In genomic region chr4:91256751-91257150, GRCh38 we compare ENCODE assay signal across 25 cellular contexts.
"Had no signal": no experiment of that assay in that cellular context is flagged by ENCODE, and none has a peak within 500 bp of the region (broad histone marks: within the 10 kb centered on the region; RNA-seq: fewer than 3 reads in every experiment).

No MANE protein-coding gene starts in this region.

- H3K27me3 ChIP-seq: MG63, SJSA1 had no signal

- ATAC-seq: HepG2 had no signal

- H3K27ac ChIP-seq: HL-60, SJSA1, SK-N-MC had no signal

- H3K4me1 ChIP-seq: SJSA1 had no signal

- DNase-seq: IMR-90, Karpas-422, KG1, MG63, NCI-H1092 treated with DMSO at 0.1 percent for 48 hours, NCI-H1436, NCI-H187, NCI-H2029, NCI-H2081 treated with DMSO at 0.1 percent for 48 hours, NCI-H2171, NCI-H226, NCI-H446, NCI-H510A, NCI-H524 treated with DMSO at 0.1 percent for 48 hours, NCI-H69, NCI-H774, Right ventricle myocardium superior, RPMI8226, SIG-M5 had no signal

- FAIRE-seq: HepG2, HTR-8/SVneo, RCC 7860 had no signal

- H3K9me3 ChIP-seq: MG63, SJSA1 had no signal

- H3K4me3 ChIP-seq: MG63, SJSA1, SK-N-MC had no signal

- H3K36me3 ChIP-seq: MG63, SJSA1 had no signal
